ENCODE assay signal across 17 cellular contexts in the genomic region with DNA sequence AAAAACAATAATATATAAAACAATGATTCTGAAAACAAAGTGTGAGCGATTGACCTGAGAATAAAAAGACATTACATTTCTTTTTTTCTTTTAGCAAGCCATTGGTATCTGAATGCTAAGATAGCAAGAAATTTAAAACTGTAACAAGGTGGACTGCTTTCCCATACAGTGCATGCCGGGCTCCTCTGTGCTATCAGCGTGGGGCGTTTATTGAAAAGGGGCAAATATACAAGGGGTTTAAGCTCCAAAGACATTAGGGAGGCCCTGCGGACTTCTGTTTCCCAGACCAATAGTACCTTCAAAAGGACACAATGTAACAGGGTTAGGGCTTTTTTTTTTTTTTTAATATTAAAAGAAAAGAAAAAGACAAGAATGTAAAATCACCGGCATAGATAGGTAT.
A peak's percentile ranks its signal among the peaks of the same experiment; 100 is the strongest.
DNase-seq lines count a peak whose midpoint lies in the region; ATAC-seq and TF ChIP-seq lines count a peak whose summit lies in the region.
"Had no signal": no experiment of that assay in that cellular context is flagged by ENCODE, and none has a peak within 500 bp of the region (broad histone marks: within the 10 kb centered on the region; RNA-seq: fewer than 3 reads in every experiment).

No MANE protein-coding gene starts in this region.

- H3K4me3 ChIP-seq in CD4-positive, CD25-positive, alpha-beta regulatory T cell (ENCODE audit: low read depth, low read length): no peak overlapping the region
- H3K4me3 ChIP-seq in HUES48 (ENCODE audit: low read depth, low read length) (peak overlapping the region; percentile 60), neural cell (ENCODE audit: low read length) (peak overlapping the region; percentile 59), PC-9 (no peak overlapping the region), gastrocnemius medialis (peak overlapping the region in 1 of 4 donors; percentile 34)

- CTCF ChIA-PET in PC-9 (lab: Charles Lee): interaction anchor here (0.7 kb wide), 1 partner anchor 176 kb away, joined by 9 read pairs; no protein-coding TSS in a partner anchor

- peaks cover 0 to 4% (median 0%) of the 10 kb centered on the region in 7 donors for H3K9me3 Mint-ChIP-seq in CD4-positive, CD25-positive, alpha-beta regulatory T cell
- H3K9me3 Mint-ChIP-seq in central memory CD8-positive, alpha-beta T cell: no peaks in the 10 kb centered on the region

- in situ Hi-C loops in gastrocnemius medialis (cut with MboI; ENCODE audit: low sequenced_read_pairs in 4 of 4): no loop called here

- H4K20me1 ChIP-seq in neural cell (ENCODE audit: insufficient read depth) (no peaks in the 10 kb centered on the region), PC-9 (ENCODE audit: insufficient read depth) (no peaks in the 10 kb centered on the region; the same call in 1 of the 2 replicates)

- TF ChIP-seq RAD21 in neural cell (conservative IDR thresholded peaks at IDR 0.05): no peak

- H3K9me2 ChIP-seq in neural cell (ENCODE audit: insufficient read depth, low read length): no peaks in the 10 kb centered on the region
- H3K9me2 ChIP-seq in PC-9 (ENCODE audit: insufficient read depth): no peaks in the 10 kb centered on the region

- POLR2A ChIA-PET in PC-9 (lab: Charles Lee; ENCODE audit: unreplicated experiment): no interaction called here

- no peak overlapping the region for H3K27ac ChIP-seq in CD4-positive, CD25-positive, alpha-beta regulatory T cell (ENCODE audit: insufficient read depth, low read length, poor library complexity, severe bottlenecking)
- H3K27ac ChIP-seq in HUES48 (ENCODE audit: low read depth, low read length) (no peak overlapping the region), neural cell (ENCODE audit: low read length) (peak overlapping the region; percentile 93), PC-9 (no peak overlapping the region), gastrocnemius medialis (peak overlapping the region in 2 of 4 donors; percentile 52 to 59)

- DNase-seq in CD4-positive, CD25-positive, alpha-beta regulatory T cell: no peak
- DNase-seq in central memory CD8-positive, alpha-beta T cell (ENCODE audit: low spot score in 2 of 2): no peak
- DNase-seq in PC-9 (no peak), gastrocnemius medialis (no peak), OCI-M2 (lab: John Stamatoyannopoulos, UW; ENCODE audit: unreplicated experiment) (no peak), GOT3 (lab: John Stamatoyannopoulos, UW) (no peak)
- DNase-seq: activated CD4-positive, alpha-beta T cell treated with anti-CD3 and anti-CD28 coated beads, Interleukin-2, amount 50 U/mL, for 48 hours; DMS 273 treated with DMSO at 0.1 percent for 48 hours; esophagus squamous epithelium; NCI-H1092; NCI-H82; occipital lobe; trophoblast cell had no signal

- H3F3A ChIP-seq in neural cell (ENCODE audit: insufficient read depth, low read length, poor library complexity, severe bottlenecking) (peaks cover 10% of the 10 kb centered on the region), PC-9 (ENCODE audit: insufficient read depth, low read depth) (0 out of 2 replicates have a peak, but pooled peaks cover 2% of the 10 kb centered on the region)

- ATAC-seq in CD4-positive, CD25-positive, alpha-beta regulatory T cell (ENCODE audit: low read depth in 2 of 2): no peak
- ATAC-seq in central memory CD8-positive, alpha-beta T cell (replicated peaks; ENCODE audit: extremely low read depth, poor library complexity, severe bottlenecking): no peak
- no peak for ATAC-seq in gastrocnemius medialis
- ATAC-seq: SK-N-SH treated with all-trans-retinoic acid at 6 μM for 48 hours had no signal

- H3K27me3 ChIP-seq in CD4-positive, CD25-positive, alpha-beta regulatory T cell (ENCODE audit: control insufficient read depth, insufficient read depth, low read length): peaks cover 4% of the 10 kb centered on the region
- H3K27me3 ChIP-seq in HUES48 (ENCODE audit: control insufficient read depth, insufficient read depth, low read length) (peaks cover 8% of the 10 kb centered on the region; the same call in 1 of the 2 replicates), neural cell (ENCODE audit: insufficient read depth, low read depth, low read length) (no peaks in the 10 kb centered on the region), PC-9 (ENCODE audit: insufficient read depth, low read depth) (no peaks in the 10 kb centered on the region), gastrocnemius medialis (no peaks in the 10 kb centered on the region)
- H3K27me3 ChIP-seq: breast epithelium, esophagus squamous epithelium had no signal

- H2AFZ ChIP-seq in neural cell (ENCODE audit: low read depth, low read length): no peak overlapping the region
- H2AFZ ChIP-seq in PC-9: no peak overlapping the region

- no peaks in the 10 kb centered on the region for H3K36me3 ChIP-seq in CD4-positive, CD25-positive, alpha-beta regulatory T cell (ENCODE audit: control insufficient read depth, insufficient read depth, low read length)
- no peaks in the 10 kb centered on the region for H3K36me3 ChIP-seq in HUES48 (ENCODE audit: control insufficient read depth, insufficient read depth, low read length)
- peaks cover 34% of the 10 kb centered on the region for H3K36me3 ChIP-seq in neural cell (ENCODE audit: insufficient read depth, low read length)
- no peaks in the 10 kb centered on the region for H3K36me3 ChIP-seq in PC-9 (ENCODE audit: low read depth)
- peaks cover 0 to 16% of the 10 kb centered on the region in 2 donors for H3K36me3 ChIP-seq in gastrocnemius medialis
- H3K36me3 ChIP-seq: breast epithelium had no signal

- peaks cover 0 to 19% (median 4%) of the 10 kb centered on the region in 4 donors for H3K4me1 Mint-ChIP-seq in CD4-positive, CD25-positive, alpha-beta regulatory T cell
- peaks cover 13% of the 10 kb centered on the region for H3K4me1 Mint-ChIP-seq in central memory CD8-positive, alpha-beta T cell

- peaks cover 91% of the 10 kb centered on the region for H3K79me2 ChIP-seq in neural cell (replicated peaks; ENCODE audit: insufficient read depth, low read length)
- no peaks in the 10 kb centered on the region for H3K79me2 ChIP-seq in PC-9 (ENCODE audit: low read depth)

- H3K4me1 ChIP-seq in CD4-positive, CD25-positive, alpha-beta regulatory T cell (ENCODE audit: control insufficient read depth, insufficient read depth, low read length, poor library complexity, severe bottlenecking): peaks cover 5% of the 10 kb centered on the region
- H3K4me1 ChIP-seq in HUES48 (ENCODE audit: control insufficient read depth, insufficient read depth, low read length) (peaks cover 20% of the 10 kb centered on the region), PC-9 (replicated peaks; ENCODE audit: insufficient read depth) (no peaks in the 10 kb centered on the region), gastrocnemius medialis (peaks cover 3% of the 10 kb centered on the region in 2 donors)
- H3K4me1 ChIP-seq: breast epithelium had no signal

- H3K36me3 Mint-ChIP-seq in CD4-positive, CD25-positive, alpha-beta regulatory T cell: peaks cover 5% of the 10 kb centered on the region
- no peaks in the 10 kb centered on the region for H3K36me3 Mint-ChIP-seq in central memory CD8-positive, alpha-beta T cell (ENCODE audit: insufficient read depth)

- TF ChIP-seq EP300 in neural cell (conservative IDR thresholded peaks at IDR 0.05; ENCODE audit: poor library complexity, severe bottlenecking): no peak

- no peak for TF ChIP-seq CTCF in neural cell (IDR thresholded peaks at IDR 0.05; ENCODE audit: poor library complexity, severe bottlenecking)
- TF ChIP-seq CTCF in PC-9 (conservative IDR thresholded peaks at IDR 0.05): no peak
- no peak for TF ChIP-seq CTCF in gastrocnemius medialis (IDR thresholded peaks at IDR 0.05 in 4 of 5, conservative IDR thresholded peaks at IDR 0.05 in 1 of 5)

- BruUV-seq in PC-9 (replicated peaks; lab: Mats Ljungman, UMichigan): no TSS peak

- TF ChIP-seq POLR2A in gastrocnemius medialis (IDR thresholded peaks at IDR 0.05): no peak

- H3K9me3 ChIP-seq in CD4-positive, CD25-positive, alpha-beta regulatory T cell (ENCODE audit: control insufficient read depth in 2 of 2, low read length in 2 of 2): no peaks in the 10 kb centered on the region
- H3K9me3 ChIP-seq in HUES48 (ENCODE audit: control insufficient read depth, insufficient read depth, low read length) (no peaks in the 10 kb centered on the region), neural cell (ENCODE audit: low read length) (no peaks in the 10 kb centered on the region), PC-9 (ENCODE audit: insufficient read depth, low read depth) (no peaks in the 10 kb centered on the region), gastrocnemius medialis (no peaks in the 10 kb centered on the region)
- H3K9me3 ChIP-seq: breast epithelium, esophagus squamous epithelium had no signal

- H3K9ac ChIP-seq in HUES48 (ENCODE audit: low read depth, low read length) (no peak overlapping the region), neural cell (ENCODE audit: low read length) (peak overlapping the region; percentile 74)

- H3K27me3 Mint-ChIP-seq in CD4-positive, CD25-positive, alpha-beta regulatory T cell: peaks cover 36% of the 10 kb centered on the region
- peaks cover 55% of the 10 kb centered on the region for H3K27me3 Mint-ChIP-seq in central memory CD8-positive, alpha-beta T cell

- peak overlapping the region; percentile 64 to 91 (median 76) for H3K4me3 Mint-ChIP-seq in CD4-positive, CD25-positive, alpha-beta regulatory T cell
- H3K4me3 Mint-ChIP-seq in central memory CD8-positive, alpha-beta T cell: peak overlapping the region; percentile 37

- H3K4me2 ChIP-seq in neural cell (ENCODE audit: low read length): peak overlapping the region; percentile 38
- no peak overlapping the region for H3K4me2 ChIP-seq in PC-9

- intact Hi-C loops in PC-9 (cut with micrococcal nuclease; ENCODE audit: unreplicated experiment) (no loop called here), gastrocnemius medialis (cut with DNase I; ENCODE audit: low total_unique reads) (no loop called here)

- no peak overlapping the region for H3K27ac Mint-ChIP-seq in CD4-positive, CD25-positive, alpha-beta regulatory T cell
- H3K27ac Mint-ChIP-seq in central memory CD8-positive, alpha-beta T cell (ENCODE audit: low read depth): peak overlapping the region; percentile 75

TF ChIP-seq in neural cell, 6 proteins besides CTCF, POLR2A, EP300 and RAD21 (continues in another document):
- TF ChIP-seq POLR2AphosphoS5 (IDR thresholded peaks at IDR 0.05): no peak

Comparison
In these comparisons a context has a peak if more than half of its experiments do, and no peak if none do; other contexts are left out.
1. H3K4me3 ChIP-seq: peak in HUES48 (single experiment) and neural cell (single experiment); none in CD4-positive, CD25-positive, alpha-beta regulatory T cell (single experiment) and PC-9 (single experiment).